Comparison of ENCODE assay signal across 12 cellular contexts in genomic region chr22:38347944-38348750, GRCh38. TPM values are rescaled to one million over a fixed set of nuclear protein-coding genes. Genes with fewer than 3 reads are reported as not detected.
A peak's percentile ranks its signal among the peaks of the same experiment; 100 is the strongest.
DNase-seq lines count a peak whose midpoint lies in the region; ATAC-seq, FAIRE-seq and TF ChIP-seq lines count a peak whose summit lies in the region.
"Had no signal": no experiment of that assay in that cellular context is flagged by ENCODE, and none has a peak within 500 bp of the region (broad histone marks: within the 10 kb centered on the region; RNA-seq: fewer than 3 reads in every experiment).

No MANE protein-coding gene starts in this region.

- 32% methylated on average over 14 of the region's 14 CpGs for WGBS in K562 (ENCODE audit: insufficient coverage, low coverage, missing lambda C conversion rate)

- H3K27ac Mint-ChIP-seq in HFFc6 = no peak overlapping the region
- H3K27ac Mint-ChIP-seq: T-helper 1 cell treated with Interleukin-12 subunit alpha and Interleukin-12 subunit beta and Interleukin-4 antibody, amounts not matched to agents 30 μg/mL and 1 μg/mL, for 36 hours had no signal

- DNase-seq in HFFc6 = peak; percentile 39
- no peak for DNase-seq in K562 (ENCODE audit: extremely low read depth in 1 of 4, low spot score in 3 of 4)
- peak; percentile 30 to 57 (median 36) for DNase-seq in mucosa of descending colon
- DNase-seq in NCI-H1694 (lab: John Stamatoyannopoulos, UW) = no peak
- DNase-seq in KG1 (lab: John Stamatoyannopoulos, UW) = no peak
- DNase-seq in GF-D8 (lab: John Stamatoyannopoulos, UW) = no peak
- DNase-seq: activated naive CD4-positive, alpha-beta T cell treated with Interleukin-2 at 50 U/mL for 16 hours; COR-L47; NCI-H2227 treated with DMSO at 0.1 percent for 48 hours had no signal

- no peak overlapping the region for H2AFZ ChIP-seq in K562 (ENCODE audit: low read depth, low read length)

- POLR2A ChIA-PET in K562 (lab: Yijun Ruan, JAX) = interaction anchor here (0.6 kb wide), 1 partner anchor 91 kb away, joined by 3 read pairs; no protein-coding TSS in a partner anchor

- no TSS peak for BruUV-seq in K562 (replicated peaks; lab: Mats Ljungman, UMichigan)

- intact Hi-C loops in K562 (cut with micrococcal nuclease) (no loop called here), mucosa of descending colon (cut with DNase I, micrococcal nuclease) (no loop called here)

- FAIRE-seq in K562 (lab: Jason Lieb, UNC) = no peak

- H3K4me1 ChIP-seq in BLaER1 (peaks cover 47% of the 10 kb centered on the region), K562 (replicated peaks in 1 of 2; ENCODE audit: control insufficient read depth in 2 of 2, insufficient read depth in 2 of 2, low read length in 2 of 2) (peaks cover 0 to 13% of the 10 kb centered on the region in 2 experiments; a peak in 3 of 5 replicates), mucosa of descending colon (ENCODE audit: low read depth) (peaks cover 3% of the 10 kb centered on the region)

- CTCF ChIA-PET in K562 (lab: Yijun Ruan, JAX; ENCODE audit: low intra/inter-chr PET ratio) = no interaction called here

- peak overlapping the region; percentile 61; the same call in 1 of the 2 replicates for H3K9ac ChIP-seq in BLaER1
- no peak overlapping the region for H3K9ac ChIP-seq in K562 (ENCODE audit: insufficient read depth in 1 of 2, low read depth in 2 of 2, low read length in 2 of 2)

- no peaks in the 10 kb centered on the region for H3K9me1 ChIP-seq in K562 (ENCODE audit: control insufficient read depth, insufficient read depth, low read length)

- H3K4me2 ChIP-seq in BLaER1 (peak overlapping the region; percentile 85), K562 (ENCODE audit: insufficient read depth, low read length) (no peak overlapping the region)

- in situ Hi-C loops in K562 (cut with MboI) = no loop called here

- peaks cover 14% of the 10 kb centered on the region for H3K4me1 Mint-ChIP-seq in HFFc6 (ENCODE audit: low read depth)

- H3K4me3 ChIP-seq in BLaER1 (no peak overlapping the region), K562 (no peak overlapping the region), mucosa of descending colon (no peak overlapping the region)

- H3K36me3 Mint-ChIP-seq in HFFc6 (ENCODE audit: low read depth) = no peaks in the 10 kb centered on the region

- H4K20me1 ChIP-seq in BLaER1 (no peaks in the 10 kb centered on the region), K562 (replicated peaks; ENCODE audit: control insufficient read depth, insufficient read depth, low read length) (0 out of 2 replicates have a peak, but pooled peaks cover 5% of the 10 kb centered on the region)

- ATAC-seq in K562 (no peak), mucosa of descending colon (peak; percentile 72), GM18519 (IDR thresholded peaks at IDR 0.05; ENCODE audit: low FRiP score, unreplicated experiment) (no peak)

- H3K9me3 Mint-ChIP-seq in HFFc6 = no peaks in the 10 kb centered on the region
- H3K9me3 Mint-ChIP-seq: T-helper 1 cell treated with Interleukin-12 subunit alpha and Interleukin-12 subunit beta and Interleukin-4 antibody, amounts not matched to agents 30 μg/mL and 1 μg/mL, for 36 hours had no signal

- no peak for TF ChIP-seq RAD21 in K562 (CRISPR knock-in tag; conservative IDR thresholded peaks at IDR 0.05 in 1 of 2, IDR thresholded peaks at IDR 0.05 in 1 of 2)

- TF ChIP-seq CTCF in HFFc6 (IDR thresholded peaks at IDR 0.05) (no peak), K562 (IDR thresholded peaks at IDR 0.05 in 2 of 3, conservative IDR thresholded peaks at IDR 0.05 in 1 of 3; ENCODE audit: insufficient read depth in 2 of 3, low read depth in 1 of 3, low read length in 3 of 3) (no peak), mucosa of descending colon (IDR thresholded peaks at IDR 0.05) (no peak)

- H3K27me3 ChIP-seq in BLaER1 = no peaks in the 10 kb centered on the region
- no peaks in the 10 kb centered on the region; a peak in 1 of 5 replicates for H3K27me3 ChIP-seq in K562 (ENCODE audit: control insufficient read depth in 2 of 2, insufficient read depth in 2 of 2, low read length in 2 of 2)

- no peak for TF ChIP-seq POLR2A in K562 (conservative IDR thresholded peaks at IDR 0.05)

- peak overlapping the region; percentile 66; the same call in 1 of the 2 replicates for H3K27ac ChIP-seq in BLaER1
- no peak overlapping the region for H3K27ac ChIP-seq in K562 (ENCODE audit: extremely low read depth, low read depth, low read length)

- no peaks in the 10 kb centered on the region for H3K79me2 ChIP-seq in K562 (ENCODE audit: control insufficient read depth, insufficient read depth, low read length)

- H3K4me3 Mint-ChIP-seq in HFFc6 = no peak overlapping the region
- H3K4me3 Mint-ChIP-seq: T-helper 1 cell treated with Interleukin-12 subunit alpha and Interleukin-12 subunit beta and Interleukin-4 antibody, amounts not matched to agents 30 μg/mL and 1 μg/mL, for 36 hours had no signal

- no peaks in the 10 kb centered on the region; the same call in 1 of the 2 replicates for H3K27me3 Mint-ChIP-seq in HFFc6 (ENCODE audit: insufficient read depth)

- no peaks in the 10 kb centered on the region for H3K9me3 ChIP-seq in BLaER1
- no peaks in the 10 kb centered on the region for H3K9me3 ChIP-seq in K562 (replicated peaks; ENCODE audit: control insufficient read depth, insufficient read depth, low read depth, low read length)
- H3K9me3 ChIP-seq in mucosa of descending colon = no peaks in the 10 kb centered on the region

- H3K36me3 ChIP-seq in BLaER1 = peaks cover 8% of the 10 kb centered on the region; the same call in 1 of the 2 replicates
- no peaks in the 10 kb centered on the region for H3K36me3 ChIP-seq in K562 (ENCODE audit: control insufficient read depth, insufficient read depth, low read length)
- no peaks in the 10 kb centered on the region for H3K36me3 ChIP-seq in mucosa of descending colon (ENCODE audit: low read depth)

- no peak for TF ChIP-seq EP300 in K562 (IDR thresholded peaks at IDR 0.05; ENCODE audit: low read length)

TF ChIP-seq in K562, 482 proteins besides CTCF, POLR2A, EP300 and RAD21:
- no peak for TF ChIP-seq SUPT5H (IDR thresholded peaks at IDR 0.05)
- peak; percentile 58 for TF ChIP-seq RBM25 (IDR thresholded peaks at IDR 0.05; ENCODE audit: low read depth, low read length, severe bottlenecking)
- TF ChIP-seq ZNF280B (CRISPR knock-in tag; IDR thresholded peaks at IDR 0.05) = no peak
- TF ChIP-seq MEIS2 (IDR thresholded peaks at IDR 0.05; ENCODE audit: partially characterized antibody) = peak; percentile 2

RNA-seq across cellular contexts. Expression of gene CSNK1E, which starts 30.9 kb away (rescaled TPM):
- total RNA-seq in HFFc6 (2021; fragmentation: NEBNext Ultra II Directional; extraction: Animal tissue kit (Norgen Biotek cat#: 25700)) = 100 to 1,000 TPM; 166 to 184 (median 172) TPM
- total RNA-seq in K562 (2011; cell fraction: chromatin; rRNA removed; ENCODE audit: low replicate concordance) = 112 and 292 TPM in 2 replicates
- total RNA-seq in K562 (2011; cell fraction: nucleolus; rRNA removed) = 149 and 193 TPM in 2 replicates
- total RNA-seq in K562 (2011; cell fraction: nucleoplasm; rRNA removed) = 126 and 139 TPM in 2 replicates
- total RNA-seq in K562 (2014; rRNA removed) (41.3 and 55.7 TPM in 2 replicates), K562 (2014; rRNA removed; fragmentation: Illumina TruSeq; extraction: Trizol) (18.0 and 22.5 TPM in 2 replicates), K562 (2015; rRNA removed; fragmentation: Illumina TruSeq; extraction: Trizol) (33.1 and 34.4 TPM in 2 replicates), K562 (2021) (61.0 and 62.8 TPM in 2 replicates), mucosa of descending colon (100 to 1,000 TPM in 1 of 3 donors, 10 to 100 TPM in 2; 87.8 to 100 (median 89.8) TPM)
- polyA plus RNA-seq in K562 (2011; rRNA removed) (64.0 and 77.0 TPM in 2 replicates), K562 (2014; fragmentation: Illumina TruSeq; extraction: Trizol) (64.0 and 73.3 TPM in 2 replicates), K562 (2014; fragmentation: Nextera tagmentation; extraction: Ambion mirVana) (1 to 10 TPM; 2.7 to 3.8 TPM), K562 (2014; rRNA removed) (65.6 and 70.0 TPM in 2 replicates)
- polyA plus RNA-seq in K562 (2011; cell fraction: cytosol; rRNA removed) = 83.0 and 121 TPM in 2 replicates
- polyA plus RNA-seq in K562 (2011; cell fraction: nucleus; rRNA removed) = 148 and 215 TPM in 2 replicates
- 34.2 and 69.8 TPM in 2 replicates for polyA plus RNA-seq in K562 (2012)
- 36.0 and 61.3 TPM in 2 replicates for polyA minus RNA-seq in K562 (2011; rRNA and poly(A)+ RNA removed)
- 48.1 and 53.3 TPM in 2 replicates for polyA minus RNA-seq in K562 (2011; cell fraction: cytosol; rRNA and poly(A)+ RNA removed)
- polyA minus RNA-seq in K562 (2011; cell fraction: nucleus; rRNA and poly(A)+ RNA removed) = 48.2 and 49.9 TPM in 2 replicates

Comparison
In these comparisons a context has a peak if more than half of its experiments do, and no peak if none do; other contexts are left out.
1. DNase-seq: peak in HFFc6 (single experiment) and mucosa of descending colon (3 of 3); none in K562 (0 of 4), NCI-H1694 (single experiment), KG1 (single experiment) and GF-D8 (single experiment).